Comparison of ENCODE assay signal across 13 cellular contexts in the genomic region with DNA sequence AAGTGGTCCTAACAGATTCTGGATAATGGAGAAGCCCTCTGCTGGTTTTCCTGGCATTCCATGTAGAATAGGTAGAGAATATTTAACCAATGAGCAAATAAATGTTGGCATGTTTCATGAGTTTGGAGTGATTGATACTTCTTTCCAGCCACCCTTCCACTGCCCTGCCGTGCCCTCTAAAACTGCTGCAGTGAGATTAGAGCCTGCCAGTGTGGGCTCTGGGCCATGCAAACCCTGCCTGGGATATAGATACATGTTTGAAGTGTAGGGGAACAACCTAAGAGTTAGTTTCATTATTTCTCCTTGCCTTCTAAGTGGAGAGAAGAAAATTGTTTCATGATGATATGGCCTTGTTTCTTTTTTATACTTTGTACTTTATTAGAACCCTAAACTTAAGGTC. TPM values are rescaled to one million over a fixed set of nuclear protein-coding genes. Genes with fewer than 3 reads are reported as not detected.
A peak's percentile ranks its signal among the peaks of the same experiment; 100 is the strongest.
DNase-seq lines count a peak whose midpoint lies in the region; TF ChIP-seq lines count a peak whose summit lies in the region.
"Had no signal": no experiment of that assay in that cellular context is flagged by ENCODE, and none has a peak within 500 bp of the region (broad histone marks: within the 10 kb centered on the region; RNA-seq: fewer than 3 reads in every experiment).

No MANE protein-coding gene starts in this region.

- H3K4me3 ChIP-seq in left ventricle myocardium inferior = no peak overlapping the region
- H3K4me3 ChIP-seq: coronary artery, smooth muscle cell had no signal

- intact Hi-C loops in CD14-positive monocyte (cut with micrococcal nuclease) = no loop called here
- intact Hi-C loops in left ventricle myocardium inferior (cut with micrococcal nuclease) = loop anchor here (5.0 kb wide), 1 partner anchor 66 kb away; no protein-coding TSS in a partner anchor

- peak overlapping the region in 5 of 7 donors; percentile 10 to 52 (median 38) for H3K27ac Mint-ChIP-seq in CD14-positive monocyte
- H3K27ac Mint-ChIP-seq: activated naive CD8-positive, alpha-beta T cell treated with anti-CD3 and anti-CD28 coated beads, Interleukin-2, amount 10 ng/mL, durations not matched to agents 7 days and 5 days; type B pancreatic cell had no signal

- H3K9me3 Mint-ChIP-seq in CD14-positive monocyte = no peaks in the 10 kb centered on the region
- H3K9me3 Mint-ChIP-seq: activated naive CD8-positive, alpha-beta T cell treated with anti-CD3 and anti-CD28 coated beads, Interleukin-2, amount 10 ng/mL, durations not matched to agents 7 days and 5 days; nephron progenitor cell; type B pancreatic cell had no signal

- DNase-seq in CD14-positive monocyte (ENCODE audit: low spot score) = no peak
- DNase-seq in left ventricle myocardium inferior = peak; percentile 55
- DNase-seq in NCI-H526 treated with DMSO at 0.1 percent for 48 hours (lab: John Stamatoyannopoulos, UW) = no peak
- no peak for DNase-seq in T-helper 9 cell
- DNase-seq: activated naive CD8-positive, alpha-beta T cell treated with anti-CD3 and anti-CD28 coated beads, Interleukin-2, amount 10 ng/mL, durations not matched to agents 7 days and 5 days; NCI-H1105; NCI-H524; nephron progenitor cell; T1000 had no signal

- peaks cover 28% of the 10 kb centered on the region for H3K4me1 ChIP-seq in left ventricle myocardium inferior

- no peaks in the 10 kb centered on the region for H3K27me3 ChIP-seq in left ventricle myocardium inferior (ENCODE audit: low read depth)

- peaks cover 0 to 4% (median 2%) of the 10 kb centered on the region in 3 donors for H3K27me3 Mint-ChIP-seq in CD14-positive monocyte (ENCODE audit: low read depth in 3 of 3)
- H3K27me3 Mint-ChIP-seq: activated naive CD8-positive, alpha-beta T cell treated with anti-CD3 and anti-CD28 coated beads, Interleukin-2, amount 10 ng/mL, durations not matched to agents 7 days and 5 days had no signal

- H3K4me1 Mint-ChIP-seq in CD14-positive monocyte = peaks cover 19% of the 10 kb centered on the region

- H3K4me3 Mint-ChIP-seq in CD14-positive monocyte = no peak overlapping the region
- H3K4me3 Mint-ChIP-seq: activated naive CD8-positive, alpha-beta T cell treated with anti-CD3 and anti-CD28 coated beads, Interleukin-2, amount 10 ng/mL, durations not matched to agents 7 days and 5 days; nephron progenitor cell; type B pancreatic cell had no signal

- peak overlapping the region; percentile 45 for H3K27ac ChIP-seq in left ventricle myocardium inferior (replicated peaks)
- H3K27ac ChIP-seq: coronary artery had no signal

- no peaks in the 10 kb centered on the region for H3K9me3 ChIP-seq in left ventricle myocardium inferior (replicated peaks)

- H3K36me3 ChIP-seq in left ventricle myocardium inferior = peaks cover 48% of the 10 kb centered on the region

- peaks cover 46 to 47% of the 10 kb centered on the region in 2 donors for H3K36me3 Mint-ChIP-seq in CD14-positive monocyte

- TF ChIP-seq CTCF in CD14-positive monocyte (IDR thresholded peaks at IDR 0.05) (no peak), left ventricle myocardium inferior (IDR thresholded peaks at IDR 0.05; ENCODE audit: borderline replicate concordance) (no peak)

RNA-seq across cellular contexts. Expression of a gene that starts 10.4 kb away (rescaled TPM):
- polyA plus RNA-seq in CD14-positive monocyte = 1 to 10 TPM; 6.4 to 8.4 TPM
- total RNA-seq in left ventricle myocardium inferior = 57.0 TPM

RNA-seq across cellular contexts. Expression of a gene that starts 19.6 kb away (rescaled TPM):
- not detected for polyA plus RNA-seq in CD14-positive monocyte
- total RNA-seq in left ventricle myocardium inferior = not detected
- total RNA-seq: activated naive CD8-positive, alpha-beta T cell treated with anti-CD3 and anti-CD28 coated beads, Interleukin-2, amount 10 ng/mL, durations not matched to agents 7 days and 5 days; RPMI7951; smooth muscle cell had no signal
- polyA plus RNA-seq: smooth muscle cell had no signal

RNA-seq across cellular contexts. Expression of a gene that starts 45.8 kb away (rescaled TPM):
- polyA plus RNA-seq in CD14-positive monocyte = not detected
- total RNA-seq in left ventricle myocardium inferior = 9.2 TPM
- total RNA-seq: activated naive CD8-positive, alpha-beta T cell treated with anti-CD3 and anti-CD28 coated beads, Interleukin-2, amount 10 ng/mL, durations not matched to agents 7 days and 5 days; RPMI7951 had no signal

RNA-seq across cellular contexts. Expression of a gene that starts 46.0 kb away (rescaled TPM):
- not detected for polyA plus RNA-seq in CD14-positive monocyte
- 2.6 TPM for total RNA-seq in left ventricle myocardium inferior
- total RNA-seq: activated naive CD8-positive, alpha-beta T cell treated with anti-CD3 and anti-CD28 coated beads, Interleukin-2, amount 10 ng/mL, durations not matched to agents 7 days and 5 days; RPMI7951 had no signal

RNA-seq across cellular contexts. Expression of a gene that starts 60.0 kb away (rescaled TPM):
- polyA plus RNA-seq in CD14-positive monocyte = 100 to 1,000 TPM in 1 of 2 donors, 10 to 100 TPM in 1; 57.3 to 100 TPM
- total RNA-seq in left ventricle myocardium inferior = 55.8 TPM
